Comparison of ENCODE assay signal across 7 cellular contexts in genomic region chr6:143139884-143140283, GRCh38.
DNase-seq lines count a peak whose midpoint lies in the region; ATAC-seq and TF ChIP-seq lines count a peak whose summit lies in the region.
"Not testable (repeated sequence)": the region's sequence is repeated elsewhere in the genome, so short reads cannot be mapped to it uniquely, and the experiment has no call there.

No MANE protein-coding gene starts in this region.

- not testable (repeated sequence) for BruUV-seq in PC-3 (replicated peaks; lab: Mats Ljungman, UMichigan)

- H4K20me1 ChIP-seq in PC-3 (ENCODE audit: low read length) = not testable (repeated sequence)

- H2BK5ac ChIP-seq in mesenchymal stem cell (ENCODE audit: low read depth, low read length, poor library complexity, severe bottlenecking) = not testable (repeated sequence)

- not testable (repeated sequence) for TF ChIP-seq CTCF in PC-3 (conservative IDR thresholded peaks at IDR 0.05; ENCODE audit: low read depth, low read length)

- not testable (repeated sequence) for H3K4ac ChIP-seq in mesenchymal stem cell (ENCODE audit: low read depth in 1 of 2, low read length in 2 of 2)

- H2AK5ac ChIP-seq in mesenchymal stem cell (ENCODE audit: low read length, severe bottlenecking) = not testable (repeated sequence)

- H3K23ac ChIP-seq in mesenchymal stem cell (ENCODE audit: low read length in 2 of 2) = not testable (repeated sequence)

- H3K18ac ChIP-seq in mesenchymal stem cell (ENCODE audit: low read depth in 1 of 2, low read length in 2 of 2) = not testable (repeated sequence)

- peaks cover 48% of the 10 kb centered on the region for H3K4me1 Mint-ChIP-seq in activated naive CD4-positive, alpha-beta T cell treated with anti-CD3 and anti-CD28 coated beads, Interleukin-2, amount 50 U/mL, for 24 hours

- H3K36me3 ChIP-seq in PC-3 (ENCODE audit: low read depth, low read length); mesenchymal stem cell (ENCODE audit: control insufficient read depth in 1 of 2, insufficient read depth in 2 of 2, low read depth in 1 of 2, low read length in 2 of 2): not testable (repeated sequence)

- peaks cover 30% of the 10 kb centered on the region for H3K36me3 Mint-ChIP-seq in activated naive CD4-positive, alpha-beta T cell treated with anti-CD3 and anti-CD28 coated beads, Interleukin-2, amount 50 U/mL, for 24 hours

- H3K27ac ChIP-seq in PC-3 (ENCODE audit: low read length); mesenchymal stem cell (ENCODE audit: low read length, poor library complexity, severe bottlenecking): not testable (repeated sequence)

- not testable (repeated sequence) for H2BK120ac ChIP-seq in mesenchymal stem cell (ENCODE audit: low read depth, low read length)

- H3K14ac ChIP-seq in mesenchymal stem cell (ENCODE audit: low read length in 2 of 2) = not testable (repeated sequence)

- not testable (repeated sequence) for H3K9ac ChIP-seq in PC-3 (ENCODE audit: low read length)
- H3K9ac ChIP-seq in mesenchymal stem cell (ENCODE audit: low read length) = peak overlapping the region; percentile 85

- not testable (repeated sequence) for H3K79me2 ChIP-seq in PC-3 (ENCODE audit: low read length)

- H3K4me1 ChIP-seq in PC-3 (ENCODE audit: insufficient read depth, low read length); mesenchymal stem cell (ENCODE audit: control insufficient read depth, insufficient read depth, low read depth, low read length): not testable (repeated sequence)

- H3K4me2 ChIP-seq in PC-3 (ENCODE audit: low read length); mesenchymal stem cell (ENCODE audit: low read length, poor library complexity, severe bottlenecking): not testable (repeated sequence)

- H3K27ac Mint-ChIP-seq in activated naive CD4-positive, alpha-beta T cell treated with anti-CD3 and anti-CD28 coated beads, Interleukin-2, amount 50 U/mL, for 24 hours = peak overlapping the region; percentile 99

- not testable (repeated sequence) for H3K27me3 Mint-ChIP-seq in activated naive CD4-positive, alpha-beta T cell treated with anti-CD3 and anti-CD28 coated beads, Interleukin-2, amount 50 U/mL, for 24 hours

- not testable (repeated sequence) for H2AFZ ChIP-seq in PC-3 (ENCODE audit: low read length); mesenchymal stem cell (ENCODE audit: low read depth, low read length)

- H4K91ac ChIP-seq in mesenchymal stem cell (ENCODE audit: low read length) = not testable (repeated sequence)

- not testable (repeated sequence) for H3K9me2 ChIP-seq in PC-3 (replicated peaks; ENCODE audit: low read length)

- H3F3A ChIP-seq in PC-3 (ENCODE audit: low read length, unreplicated experiment) = not testable (repeated sequence)

- H3K27me3 ChIP-seq in PC-3 (ENCODE audit: low read length); mesenchymal stem cell (ENCODE audit: control insufficient read depth in 1 of 2, insufficient read depth in 1 of 2, low read length in 2 of 2): not testable (repeated sequence)

- H3K4me3 ChIP-seq in PC-3 (ENCODE audit: low read length); mesenchymal stem cell (ENCODE audit: insufficient read depth in 1 of 2, low read depth in 1 of 2, low read length in 2 of 2): not testable (repeated sequence)

- CTCF ChIA-PET in PC-3 (lab: Charles Lee) = not testable (repeated sequence)

- peak; percentile 45 for ATAC-seq in PC-3

- H3K79me1 ChIP-seq in mesenchymal stem cell (replicated peaks; ENCODE audit: low read length, poor library complexity, severe bottlenecking) = not testable (repeated sequence)

- intact Hi-C loops in PC-3 (cut with micrococcal nuclease) = loop anchor here (5.0 to 10.0 kb wide), 2 partner anchors 75 to 193 kb away; partner anchors contain the start of genes AIG1 and HIVEP2

- DNase-seq in PC-3, mesenchymal stem cell: not testable (repeated sequence)
- DNase-seq in activated CD4-positive, alpha-beta T cell treated with anti-CD3 and anti-CD28 coated beads, Interleukin-2, amount 50 U/mL, for 4 hours = peak; percentile 2 to 11
- peak; percentile 59 to 65 for DNase-seq in activated T-cell treated with anti-CD3 and anti-CD28 coated beads, Interleukin-2, amount 50 U/mL, for 48 hours
- peak; percentile 67 for DNase-seq in stimulated activated CD4-positive, alpha-beta T cell treated with anti-CD3 and anti-CD28 coated beads, Interleukin-1b, Interleukin-23, amount 100 ng/mL, for 48 hours
- DNase-seq in stimulated activated CD8-positive, alpha-beta memory T cell treated with anti-CD3 and anti-CD28 coated beads, Interleukin-4, amount 100 ng/mL, for 48 hours = peak; percentile 53

- not testable (repeated sequence) for H3K9me3 Mint-ChIP-seq in activated naive CD4-positive, alpha-beta T cell treated with anti-CD3 and anti-CD28 coated beads, Interleukin-2, amount 50 U/mL, for 24 hours

- H2BK15ac ChIP-seq in mesenchymal stem cell (ENCODE audit: low read depth, poor library complexity, severe bottlenecking) = not testable (repeated sequence)

- POLR2A ChIA-PET in PC-3 (lab: Charles Lee; ENCODE audit: unreplicated experiment) = not testable (repeated sequence)

- 87% methylated on average over 5 of the region's 5 CpGs for WGBS in mesenchymal stem cell

- not testable (repeated sequence) for H3K9me3 ChIP-seq in PC-3 (ENCODE audit: low read length); mesenchymal stem cell (ENCODE audit: control insufficient read depth, low read length)

- not testable (repeated sequence) for H2BK12ac ChIP-seq in mesenchymal stem cell (ENCODE audit: low read length in 2 of 2)

- not testable (repeated sequence) for H4K8ac ChIP-seq in mesenchymal stem cell (ENCODE audit: low read length)

- peak overlapping the region; percentile 67 for H3K4me3 Mint-ChIP-seq in activated naive CD4-positive, alpha-beta T cell treated with anti-CD3 and anti-CD28 coated beads, Interleukin-2, amount 50 U/mL, for 24 hours
